1 cellular context compared by ENCODE assay signal in genomic region chr3:134965849-134966248, GRCh38.
TF ChIP-seq lines count a peak whose summit lies in the region.

No MANE protein-coding gene starts in this region.

TF ChIP-seq in H1, 55 proteins besides CTCF, POLR2A, EP300 and RAD21 (continued from another document):
- no peak for TF ChIP-seq CHD7 (IDR thresholded peaks at IDR 0.05; ENCODE audit: insufficient replicate concordance, low read length)
- TF ChIP-seq ATF2 (IDR thresholded peaks at IDR 0.05; ENCODE audit: low read length): no peak
- no peak for TF ChIP-seq TCF12 (IDR thresholded peaks at IDR 0.05; ENCODE audit: low read depth, low read length)
- TF ChIP-seq POLR2AphosphoS5 (IDR thresholded peaks at IDR 0.05; ENCODE audit: low read depth, low read length): no peak
- TF ChIP-seq SUZ12 (IDR thresholded peaks at IDR 0.05; ENCODE audit: low read length): no peak
- TF ChIP-seq KDM5A (IDR thresholded peaks at IDR 0.05; ENCODE audit: low read length): no peak
- no peak for TF ChIP-seq USF2 (IDR thresholded peaks at IDR 0.05; ENCODE audit: low read length)
- no peak for TF ChIP-seq CREB1 (IDR thresholded peaks at IDR 0.05)
- TF ChIP-seq RNF2 (IDR thresholded peaks at IDR 0.05; ENCODE audit: borderline replicate concordance, low read depth, low read length, missing control alignments, poor library complexity, severe bottlenecking): no peak
- no peak for TF ChIP-seq EGR1 (IDR thresholded peaks at IDR 0.05; ENCODE audit: borderline replicate concordance, low read depth, low read length)
- TF ChIP-seq BRCA1 (IDR thresholded peaks at IDR 0.05; ENCODE audit: low read depth, low read length): no peak
- no peak for TF ChIP-seq SP4 (IDR thresholded peaks at IDR 0.05; ENCODE audit: low read length)
- no peak for TF ChIP-seq E2F6 (IDR thresholded peaks at IDR 0.05)
